In the genomic region with DNA sequence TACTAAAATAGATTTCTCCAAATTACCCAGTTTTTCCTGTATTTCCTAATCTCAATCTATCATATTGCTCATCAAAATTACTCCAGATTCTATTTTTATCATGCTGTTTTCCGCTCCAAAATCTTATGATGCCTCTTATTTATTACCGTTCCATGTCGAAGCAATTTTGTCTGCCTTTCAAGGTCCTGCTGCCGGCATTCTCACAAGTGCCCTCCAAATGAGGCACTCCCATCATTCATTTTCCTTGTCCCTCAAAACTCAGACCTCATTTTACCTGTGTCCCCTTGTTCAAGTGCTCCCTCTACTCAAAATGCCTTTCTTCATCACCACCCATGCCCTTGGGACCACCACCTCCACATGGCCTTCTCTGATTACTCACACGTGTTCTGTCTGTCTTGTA, we compare ENCODE assay signal across 1 cellular context.
TF ChIP-seq lines count a peak whose summit lies in the region.

No MANE protein-coding gene starts in this region.

TF ChIP-seq in HepG2, 621 proteins besides CTCF, POLR2A, EP300 and RAD21:
- TF ChIP-seq, protein P1, sequence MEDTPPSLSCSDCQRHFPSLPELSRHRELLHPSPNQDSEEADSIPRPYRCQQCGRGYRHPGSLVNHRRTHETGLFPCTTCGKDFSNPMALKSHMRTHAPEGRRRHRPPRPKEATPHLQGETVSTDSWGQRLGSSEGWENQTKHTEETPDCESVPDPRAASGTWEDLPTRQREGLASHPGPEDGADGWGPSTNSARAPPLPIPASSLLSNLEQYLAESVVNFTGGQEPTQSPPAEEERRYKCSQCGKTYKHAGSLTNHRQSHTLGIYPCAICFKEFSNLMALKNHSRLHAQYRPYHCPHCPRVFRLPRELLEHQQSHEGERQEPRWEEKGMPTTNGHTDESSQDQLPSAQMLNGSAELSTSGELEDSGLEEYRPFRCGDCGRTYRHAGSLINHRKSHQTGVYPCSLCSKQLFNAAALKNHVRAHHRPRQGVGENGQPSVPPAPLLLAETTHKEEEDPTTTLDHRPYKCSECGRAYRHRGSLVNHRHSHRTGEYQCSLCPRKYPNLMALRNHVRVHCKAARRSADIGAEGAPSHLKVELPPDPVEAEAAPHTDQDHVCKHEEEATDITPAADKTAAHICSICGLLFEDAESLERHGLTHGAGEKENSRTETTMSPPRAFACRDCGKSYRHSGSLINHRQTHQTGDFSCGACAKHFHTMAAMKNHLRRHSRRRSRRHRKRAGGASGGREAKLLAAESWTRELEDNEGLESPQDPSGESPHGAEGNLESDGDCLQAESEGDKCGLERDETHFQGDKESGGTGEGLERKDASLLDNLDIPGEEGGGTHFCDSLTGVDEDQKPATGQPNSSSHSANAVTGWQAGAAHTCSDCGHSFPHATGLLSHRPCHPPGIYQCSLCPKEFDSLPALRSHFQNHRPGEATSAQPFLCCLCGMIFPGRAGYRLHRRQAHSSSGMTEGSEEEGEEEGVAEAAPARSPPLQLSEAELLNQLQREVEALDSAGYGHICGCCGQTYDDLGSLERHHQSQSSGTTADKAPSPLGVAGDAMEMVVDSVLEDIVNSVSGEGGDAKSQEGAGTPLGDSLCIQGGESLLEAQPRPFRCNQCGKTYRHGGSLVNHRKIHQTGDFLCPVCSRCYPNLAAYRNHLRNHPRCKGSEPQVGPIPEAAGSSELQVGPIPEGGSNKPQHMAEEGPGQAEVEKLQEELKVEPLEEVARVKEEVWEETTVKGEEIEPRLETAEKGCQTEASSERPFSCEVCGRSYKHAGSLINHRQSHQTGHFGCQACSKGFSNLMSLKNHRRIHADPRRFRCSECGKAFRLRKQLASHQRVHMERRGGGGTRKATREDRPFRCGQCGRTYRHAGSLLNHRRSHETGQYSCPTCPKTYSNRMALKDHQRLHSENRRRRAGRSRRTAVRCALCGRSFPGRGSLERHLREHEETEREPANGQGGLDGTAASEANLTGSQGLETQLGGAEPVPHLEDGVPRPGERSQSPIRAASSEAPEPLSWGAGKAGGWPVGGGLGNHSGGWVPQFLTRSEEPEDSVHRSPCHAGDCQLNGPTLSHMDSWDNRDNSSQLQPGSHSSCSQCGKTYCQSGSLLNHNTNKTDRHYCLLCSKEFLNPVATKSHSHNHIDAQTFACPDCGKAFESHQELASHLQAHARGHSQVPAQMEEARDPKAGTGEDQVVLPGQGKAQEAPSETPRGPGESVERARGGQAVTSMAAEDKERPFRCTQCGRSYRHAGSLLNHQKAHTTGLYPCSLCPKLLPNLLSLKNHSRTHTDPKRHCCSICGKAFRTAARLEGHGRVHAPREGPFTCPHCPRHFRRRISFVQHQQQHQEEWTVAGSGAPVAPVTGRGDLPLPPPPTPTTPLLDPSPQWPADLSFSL (CRISPR knock-in tag; IDR thresholded peaks at IDR 0.05) = no peak
- TF ChIP-seq CC2D1A (CRISPR knock-in tag; IDR thresholded peaks at IDR 0.05) = no peak
- TF ChIP-seq, protein P2, sequence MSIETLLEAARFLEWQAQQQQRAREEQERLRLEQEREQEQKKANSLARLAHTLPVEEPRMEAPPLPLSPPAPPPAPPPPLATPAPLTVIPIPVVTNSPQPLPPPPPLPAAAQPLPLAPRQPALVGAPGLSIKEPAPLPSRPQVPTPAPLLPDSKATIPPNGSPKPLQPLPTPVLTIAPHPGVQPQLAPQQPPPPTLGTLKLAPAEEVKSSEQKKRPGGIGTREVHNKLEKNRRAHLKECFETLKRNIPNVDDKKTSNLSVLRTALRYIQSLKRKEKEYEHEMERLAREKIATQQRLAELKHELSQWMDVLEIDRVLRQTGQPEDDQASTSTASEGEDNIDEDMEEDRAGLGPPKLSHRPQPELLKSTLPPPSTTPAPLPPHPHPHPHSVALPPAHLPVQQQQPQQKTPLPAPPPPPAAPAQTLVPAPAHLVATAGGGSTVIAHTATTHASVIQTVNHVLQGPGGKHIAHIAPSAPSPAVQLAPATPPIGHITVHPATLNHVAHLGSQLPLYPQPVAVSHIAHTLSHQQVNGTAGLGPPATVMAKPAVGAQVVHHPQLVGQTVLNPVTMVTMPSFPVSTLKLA (IDR thresholded peaks at IDR 0.05) = peak; percentile 36
